ENCODE assay signal across 8 cellular contexts in the genomic region with DNA sequence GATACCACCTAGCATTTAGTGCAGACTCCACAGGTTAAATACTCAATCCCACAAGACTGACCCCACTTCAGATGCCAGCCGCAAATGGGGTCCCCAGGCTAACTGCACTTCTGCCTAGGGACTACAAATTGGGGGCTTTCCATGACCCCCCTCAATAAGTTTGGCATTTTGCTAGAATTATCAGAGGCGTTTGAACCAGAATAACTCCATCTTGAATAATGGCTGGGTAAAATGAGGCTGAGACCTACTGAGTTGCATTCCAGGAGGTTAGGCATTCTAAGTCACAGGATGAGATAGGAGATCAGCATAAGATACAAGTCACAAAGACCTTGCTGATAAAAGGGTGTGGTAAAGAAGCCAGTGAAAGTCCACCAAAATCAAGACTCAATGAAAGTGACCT.
"Had no signal": no experiment of that assay in that cellular context is flagged by ENCODE, and none has a peak within 500 bp of the region (broad histone marks: within the 10 kb centered on the region; RNA-seq: fewer than 3 reads in every experiment).

No MANE protein-coding gene starts in this region.

- H3K27ac ChIP-seq: GM23248 had no signal

- DNase-seq: GM23248, GOT3, H7, HFFc6, IMR-90, KBM-7 had no signal

- H2AFZ ChIP-seq: GM23248 had no signal

- H3K27ac Mint-ChIP-seq: HFFc6 had no signal

- H3K9ac ChIP-seq: GM23248 had no signal

- H3K4me3 ChIP-seq: GM23248, HAP-1 had no signal

- H3K36me3 ChIP-seq: HAP-1 had no signal

- FAIRE-seq: HTR-8/SVneo had no signal

- H3K9me3 Mint-ChIP-seq: HFFc6 had no signal

- H3K4me1 ChIP-seq: HAP-1 had no signal

- H3K9me3 ChIP-seq: HAP-1 had no signal

- H3K4me3 Mint-ChIP-seq: HFFc6 had no signal
